15 cellular contexts compared by ENCODE assay signal in genomic region chr13:33348366-33348765, GRCh38.
DNase-seq lines count a peak whose midpoint lies in the region; ATAC-seq and TF ChIP-seq lines count a peak whose summit lies in the region.
"Had no signal": no experiment of that assay in that cellular context is flagged by ENCODE, and none has a peak within 500 bp of the region (broad histone marks: within the 10 kb centered on the region; RNA-seq: fewer than 3 reads in every experiment).

No MANE protein-coding gene starts in this region.

- H3K36me3 Mint-ChIP-seq in nephron (ENCODE audit: low read depth), result no peaks in the 10 kb centered on the region

- POLR2A ChIA-PET in HEK293T (lab: Yijun Ruan, JAX), result no interaction called here

- TF ChIP-seq CTCF in AG09309 (IDR thresholded peaks at IDR 0.05; ENCODE audit: control insufficient read depth, insufficient read depth, low read depth, low read length, missing control alignments) (no peak), esophagus muscularis mucosa (IDR thresholded peaks at IDR 0.05) (no peak), nephron (IDR thresholded peaks at IDR 0.05; ENCODE audit: unreplicated experiment in 3 of 3) (no peak), body of pancreas (IDR thresholded peaks at IDR 0.05) (no peak)

- H3K4me1 Mint-ChIP-seq in nephron, result peaks cover 79% of the 10 kb centered on the region

- H3K36me3 ChIP-seq in esophagus muscularis mucosa, result no peaks in the 10 kb centered on the region
- H3K36me3 ChIP-seq in body of pancreas (replicated peaks in 1 of 2; ENCODE audit: insufficient read depth in 1 of 2, low read depth in 2 of 2), result no peaks in the 10 kb centered on the region
- H3K36me3 ChIP-seq in aorta (ENCODE audit: control insufficient read depth in 1 of 2, insufficient read depth in 2 of 2, low read length in 1 of 2), result no peaks in the 10 kb centered on the region
- H3K36me3 ChIP-seq: tibial nerve had no signal

- no peaks in the 10 kb centered on the region for H3K27me3 ChIP-seq in esophagus muscularis mucosa
- H3K27me3 ChIP-seq in body of pancreas, result no peaks in the 10 kb centered on the region
- H3K27me3 ChIP-seq in aorta (ENCODE audit: control insufficient read depth in 1 of 2, insufficient read depth in 2 of 2, low read length in 1 of 2), result no peaks in the 10 kb centered on the region
- H3K27me3 ChIP-seq: tibial nerve had no signal

- 41% methylated on average over 2 of the region's 2 CpGs for WGBS in esophagus muscularis mucosa
- 44 to 46% methylated on average over 2 of the region's 2 CpGs for WGBS in body of pancreas, 2 donors
- WGBS in aorta, 2 donors, result 15 to 22% methylated on average over 2 of the region's 2 CpGs

- peaks cover 4 to 55% (median 42%) of the 10 kb centered on the region in 4 donors for H3K4me1 ChIP-seq in esophagus muscularis mucosa
- peaks cover 29% of the 10 kb centered on the region for H3K4me1 ChIP-seq in body of pancreas
- H3K4me1 ChIP-seq in aorta (ENCODE audit: control insufficient read depth in 1 of 2, insufficient read depth in 2 of 2, low read length in 2 of 2), result no peaks in the 10 kb centered on the region

- H3K4me3 Mint-ChIP-seq in nephron, result peak overlapping the region; percentile 80 to 91 (median 90)
- H3K4me3 Mint-ChIP-seq: activated naive CD4-positive, alpha-beta T cell treated with anti-CD3 and anti-CD28 coated beads for 36 hours had no signal

- H3K4me3 ChIP-seq in AG09309 (ENCODE audit: control insufficient read depth, low read depth, low read length), result no peak overlapping the region
- H3K4me3 ChIP-seq in esophagus muscularis mucosa, result peak overlapping the region in 3 of 4 donors; percentile 75 to 95 (median 82)
- H3K4me3 ChIP-seq in body of pancreas, result no peak overlapping the region
- no peak overlapping the region for H3K4me3 ChIP-seq in aorta (ENCODE audit: low read length in 2 of 2)

- intact Hi-C loops in esophagus muscularis mucosa (cut with DNase I), result loop anchor here (5.0 kb wide), 1 partner anchor 61 kb away; the partner anchor contains the start of gene STARD13
- intact Hi-C loops in body of pancreas (cut with DNase I), result no loop called here
- intact Hi-C loops in aorta (cut with DNase I), result loop anchor here (10.0 kb wide), 2 partner anchors 114 to 176 kb away; no protein-coding TSS in a partner anchor

- CTCF ChIA-PET in HEK293T (lab: Yijun Ruan, JAX), result interaction anchor here (1.4 kb wide), 1 partner anchor 13 kb away, joined by 3 read pairs; no protein-coding TSS in a partner anchor

- no peaks in the 10 kb centered on the region for H3K9me3 Mint-ChIP-seq in nephron
- H3K9me3 Mint-ChIP-seq: activated naive CD4-positive, alpha-beta T cell treated with anti-CD3 and anti-CD28 coated beads for 36 hours; naive B cell had no signal

- peak overlapping the region; percentile 42 to 83 (median 76) for H3K27ac Mint-ChIP-seq in nephron
- H3K27ac Mint-ChIP-seq: activated naive CD4-positive, alpha-beta T cell treated with anti-CD3 and anti-CD28 coated beads for 36 hours had no signal

- DNase-seq in AG09309 (ENCODE audit: low read depth) (peak; percentile 68), M059J (ENCODE audit: low read depth) (peak; percentile 85), esophagus muscularis mucosa (ENCODE audit: extremely low spot score) (no peak), HEK293T (ENCODE audit: extremely low spot score) (no peak), body of pancreas (no peak), aorta (no peak)
- DNase-seq: activated naive CD4-positive, alpha-beta T cell treated with anti-CD3 and anti-CD28 coated beads for 36 hours; left colon; naive B cell; RPMI8226; stimulated activated CD4-positive, alpha-beta T cell treated with anti-CD3 and anti-CD28 coated beads, Interleukin-1b, Interleukin-23, amount 100 ng/mL, for 48 hours had no signal

- H3K9me3 ChIP-seq in esophagus muscularis mucosa (no peaks in the 10 kb centered on the region), body of pancreas (no peaks in the 10 kb centered on the region), aorta (ENCODE audit: control insufficient read depth, low read length) (no peaks in the 10 kb centered on the region)
- H3K9me3 ChIP-seq: tibial nerve had no signal

- TF ChIP-seq POLR2A in esophagus muscularis mucosa (IDR thresholded peaks at IDR 0.05; ENCODE audit: low read depth) (no peak), body of pancreas (IDR thresholded peaks at IDR 0.05) (no peak)

- no peak for TF ChIP-seq EP300 in esophagus muscularis mucosa (IDR thresholded peaks at IDR 0.05)

- peaks cover 5% of the 10 kb centered on the region for H3K27me3 Mint-ChIP-seq in nephron (ENCODE audit: low read depth)

- peak overlapping the region in 3 of 4 donors; percentile 88 to 93 (median 92) for H3K27ac ChIP-seq in esophagus muscularis mucosa (replicated peaks in 1 of 4)
- H3K27ac ChIP-seq in body of pancreas, result peak overlapping the region in 1 of 4 donors; percentile 87
- H3K27ac ChIP-seq in aorta (ENCODE audit: low read depth in 1 of 2, low read length in 2 of 2), result peak overlapping the region in 1 of 2 donors; percentile 49

- ATAC-seq in HG03342 (IDR thresholded peaks at IDR 0.05; ENCODE audit: unreplicated experiment), result no peak
- no peak for ATAC-seq in body of pancreas
- no peak for ATAC-seq in aorta (ENCODE audit: low FRiP score)
- ATAC-seq: activated CD4-positive, CD25-positive, alpha-beta regulatory T cell treated with anti-CD3 and anti-CD28 coated beads, Interleukin-2, amount 50 U/mL, for 24 hours; left colon had no signal

TF ChIP-seq in HEK293T, 16 proteins besides CTCF, POLR2A, EP300 and RAD21:
- TF ChIP-seq NFRKB (IDR thresholded peaks at IDR 0.05) (no peak), ARNT (IDR thresholded peaks at IDR 0.05) (no peak), FOXA1 (IDR thresholded peaks at IDR 0.05) (no peak), ELF4 (IDR thresholded peaks at IDR 0.05) (no peak), TARDBP (IDR thresholded peaks at IDR 0.05) (no peak), SUZ12 (IDR thresholded peaks at IDR 0.05) (no peak), L3MBTL2 (conservative IDR thresholded peaks at IDR 0.05) (no peak), ZNF384 (IDR thresholded peaks at IDR 0.05) (no peak), LEF1 (IDR thresholded peaks at IDR 0.05; ENCODE audit: borderline replicate concordance) (no peak), FOXM1 (IDR thresholded peaks at IDR 0.05; ENCODE audit: borderline replicate concordance) (no peak), CTBP1 (IDR thresholded peaks at IDR 0.05; ENCODE audit: borderline replicate concordance) (no peak)
- TF ChIP-seq, protein P1, sequence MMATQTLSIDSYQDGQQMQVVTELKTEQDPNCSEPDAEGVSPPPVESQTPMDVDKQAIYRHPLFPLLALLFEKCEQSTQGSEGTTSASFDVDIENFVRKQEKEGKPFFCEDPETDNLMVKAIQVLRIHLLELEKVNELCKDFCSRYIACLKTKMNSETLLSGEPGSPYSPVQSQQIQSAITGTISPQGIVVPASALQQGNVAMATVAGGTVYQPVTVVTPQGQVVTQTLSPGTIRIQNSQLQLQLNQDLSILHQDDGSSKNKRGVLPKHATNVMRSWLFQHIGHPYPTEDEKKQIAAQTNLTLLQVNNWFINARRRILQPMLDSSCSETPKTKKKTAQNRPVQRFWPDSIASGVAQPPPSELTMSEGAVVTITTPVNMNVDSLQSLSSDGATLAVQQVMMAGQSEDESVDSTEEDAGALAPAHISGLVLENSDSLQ (IDR thresholded peaks at IDR 0.05), result no peak
TF ChIP-seq in HEK293T: peak in this region for 0.

Comparison
In these comparisons a context has a peak if more than half of its experiments do, and no peak if none do; other contexts are left out.
1. DNase-seq: peak in AG09309 (single experiment) and M059J (single experiment); none in esophagus muscularis mucosa (single experiment), HEK293T (single experiment), body of pancreas (0 of 4) and aorta (0 of 2).
2. H3K4me3 ChIP-seq: peak in esophagus muscularis mucosa (3 of 4); none in AG09309 (single experiment), body of pancreas (0 of 2) and aorta (0 of 2).